In the genomic region with DNA sequence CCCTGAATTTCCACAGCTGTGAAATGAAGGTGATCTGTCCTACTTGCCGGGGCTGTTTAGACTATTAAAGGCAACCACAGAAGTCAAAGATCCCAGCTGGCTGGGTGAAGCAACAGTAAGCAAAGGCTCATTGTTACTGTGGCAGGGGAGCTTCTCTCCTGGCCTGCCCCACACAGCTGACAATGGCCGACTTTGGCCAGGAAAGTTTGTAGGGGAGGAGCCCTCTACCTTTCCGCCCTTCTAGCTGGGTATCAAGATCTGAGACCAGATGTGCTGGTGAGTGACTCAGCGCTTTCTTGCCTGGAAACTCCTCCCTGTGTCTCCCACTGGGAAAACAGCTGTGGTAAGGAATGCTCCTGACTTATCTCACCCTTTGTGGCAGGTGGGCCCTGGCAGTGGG, we compare ENCODE assay signal across 1 cellular context.
TF ChIP-seq lines count a peak whose summit lies in the region.

No MANE protein-coding gene starts in this region.

TF ChIP-seq in HepG2, 621 proteins besides CTCF, POLR2A, EP300 and RAD21 (continued from another document and continues in another):
- TF ChIP-seq, protein P1, sequence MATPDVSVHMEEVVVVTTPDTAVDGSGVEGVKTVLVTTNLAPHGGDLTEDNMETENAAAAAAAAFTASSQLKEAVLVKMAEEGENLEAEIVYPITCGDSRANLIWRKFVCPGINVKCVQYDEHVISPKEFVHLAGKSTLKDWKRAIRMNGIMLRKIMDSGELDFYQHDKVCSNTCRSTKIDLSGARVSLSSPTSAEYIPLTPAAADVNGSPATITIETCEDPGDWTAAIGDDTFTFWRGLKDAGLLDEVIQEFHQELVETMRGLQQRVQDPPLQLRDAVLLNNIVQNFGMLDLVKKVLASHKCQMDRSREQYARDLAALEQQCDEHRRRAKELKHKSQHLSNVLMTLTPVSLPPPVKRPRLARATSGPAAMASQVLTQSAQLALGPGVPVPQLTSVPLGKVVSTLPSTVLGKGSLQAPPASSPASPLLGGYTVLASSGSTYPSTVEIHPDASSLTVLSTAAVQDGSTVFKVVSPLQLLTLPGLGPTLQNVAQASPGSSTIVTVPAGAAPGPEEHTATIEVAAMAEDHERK (CRISPR knock-in tag; IDR thresholded peaks at IDR 0.05; ENCODE audit: low read depth) = no peak
- TF ChIP-seq ZNF12 (CRISPR knock-in tag; IDR thresholded peaks at IDR 0.05) (0 out of 2 replicates have a peak, but pooled peaks have one; percentile 28), BRF2 (CRISPR knock-in tag; IDR thresholded peaks at IDR 0.05) (no peak), ZNF34 (CRISPR knock-in tag; IDR thresholded peaks at IDR 0.05; ENCODE audit: borderline replicate concordance) (no peak), ZKSCAN8 (CRISPR knock-in tag; IDR thresholded peaks at IDR 0.05; ENCODE audit: borderline replicate concordance) (peak; percentile 61; the same call in 1 of the 2 replicates), MAFG (CRISPR knock-in tag; IDR thresholded peaks at IDR 0.05) (peak; percentile 78), ZNF564 (CRISPR knock-in tag; IDR thresholded peaks at IDR 0.05) (peak; percentile 17; the same call in 1 of the 2 replicates), SNAI1 (CRISPR knock-in tag; IDR thresholded peaks at IDR 0.05; ENCODE audit: borderline replicate concordance) (no peak), ZNF274 (CRISPR knock-in tag; IDR thresholded peaks at IDR 0.05) (no peak), ZMYM4 (CRISPR knock-in tag; IDR thresholded peaks at IDR 0.05) (peak; percentile 77), ZNF616 (CRISPR knock-in tag; IDR thresholded peaks at IDR 0.05; ENCODE audit: low read depth) (no peak), SP1 (IDR thresholded peaks at IDR 0.05) (no peak), SP1 (CRISPR knock-in tag; IDR thresholded peaks at IDR 0.05) (0 out of 2 replicates have a peak, but pooled peaks have one; percentile 38), TEAD2 (CRISPR knock-in tag; IDR thresholded peaks at IDR 0.05) (no peak), RCOR2 (CRISPR knock-in tag; IDR thresholded peaks at IDR 0.05) (peak; percentile 75), ZNF841 (CRISPR knock-in tag; IDR thresholded peaks at IDR 0.05; ENCODE audit: borderline replicate concordance) (no peak), KDM4B (CRISPR knock-in tag; IDR thresholded peaks at IDR 0.05) (no peak), POLR2AphosphoS5 (IDR thresholded peaks at IDR 0.05; ENCODE audit: low read depth, low read length) (no peak), ZNF468 (CRISPR knock-in tag; IDR thresholded peaks at IDR 0.05) (no peak), ZNF563 (CRISPR knock-in tag; IDR thresholded peaks at IDR 0.05) (no peak), TOE1 (CRISPR knock-in tag; IDR thresholded peaks at IDR 0.05) (no peak), MBD4 (IDR thresholded peaks at IDR 0.05; ENCODE audit: borderline replicate concordance, low read length) (no peak), ATF4 (CRISPR knock-in tag; IDR thresholded peaks at IDR 0.05) (peak in 1 of 2 experiments; percentile 57; a peak in 1 of 4 replicates), ZNF556 (CRISPR knock-in tag; IDR thresholded peaks at IDR 0.05; ENCODE audit: borderline replicate concordance) (no peak), FOXA3 (CRISPR knock-in tag; IDR thresholded peaks at IDR 0.05) (peak; percentile 70), ZNF615 (CRISPR knock-in tag; IDR thresholded peaks at IDR 0.05; ENCODE audit: borderline replicate concordance) (no peak), SMAD1 (CRISPR knock-in tag; IDR thresholded peaks at IDR 0.05; ENCODE audit: borderline replicate concordance, low read depth) (no peak), SATB2 (CRISPR knock-in tag; IDR thresholded peaks at IDR 0.05) (no peak), MED1 (CRISPR knock-in tag; IDR thresholded peaks at IDR 0.05) (peak; percentile 50), ZNF460 (CRISPR knock-in tag; IDR thresholded peaks at IDR 0.05; ENCODE audit: borderline replicate concordance) (no peak), ZNF142 (CRISPR knock-in tag; IDR thresholded peaks at IDR 0.05) (no peak), SMAD3 (CRISPR knock-in tag; IDR thresholded peaks at IDR 0.05) (no peak), ZSCAN29 (CRISPR knock-in tag; conservative IDR thresholded peaks at IDR 0.05) (peak; percentile 67; the same call in 1 of the 2 replicates)
- TF ChIP-seq, protein P2, sequence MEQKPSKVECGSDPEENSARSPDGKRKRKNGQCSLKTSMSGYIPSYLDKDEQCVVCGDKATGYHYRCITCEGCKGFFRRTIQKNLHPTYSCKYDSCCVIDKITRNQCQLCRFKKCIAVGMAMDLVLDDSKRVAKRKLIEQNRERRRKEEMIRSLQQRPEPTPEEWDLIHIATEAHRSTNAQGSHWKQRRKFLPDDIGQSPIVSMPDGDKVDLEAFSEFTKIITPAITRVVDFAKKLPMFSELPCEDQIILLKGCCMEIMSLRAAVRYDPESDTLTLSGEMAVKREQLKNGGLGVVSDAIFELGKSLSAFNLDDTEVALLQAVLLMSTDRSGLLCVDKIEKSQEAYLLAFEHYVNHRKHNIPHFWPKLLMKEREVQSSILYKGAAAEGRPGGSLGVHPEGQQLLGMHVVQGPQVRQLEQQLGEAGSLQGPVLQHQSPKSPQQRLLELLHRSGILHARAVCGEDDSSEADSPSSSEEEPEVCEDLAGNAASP (CRISPR knock-in tag; IDR thresholded peaks at IDR 0.05; ENCODE audit: borderline replicate concordance) = peak; percentile 51; the same call in 1 of the 2 replicates
- TF ChIP-seq, protein P3, sequence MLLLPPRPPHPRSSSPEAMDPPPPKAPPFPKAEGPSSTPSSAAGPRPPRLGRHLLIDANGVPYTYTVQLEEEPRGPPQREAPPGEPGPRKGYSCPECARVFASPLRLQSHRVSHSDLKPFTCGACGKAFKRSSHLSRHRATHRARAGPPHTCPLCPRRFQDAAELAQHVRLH (CRISPR knock-in tag; IDR thresholded peaks at IDR 0.05; ENCODE audit: borderline replicate concordance, low read depth) = peak; percentile 74; the same call in 1 of the 2 replicates
- TF ChIP-seq, protein P4, sequence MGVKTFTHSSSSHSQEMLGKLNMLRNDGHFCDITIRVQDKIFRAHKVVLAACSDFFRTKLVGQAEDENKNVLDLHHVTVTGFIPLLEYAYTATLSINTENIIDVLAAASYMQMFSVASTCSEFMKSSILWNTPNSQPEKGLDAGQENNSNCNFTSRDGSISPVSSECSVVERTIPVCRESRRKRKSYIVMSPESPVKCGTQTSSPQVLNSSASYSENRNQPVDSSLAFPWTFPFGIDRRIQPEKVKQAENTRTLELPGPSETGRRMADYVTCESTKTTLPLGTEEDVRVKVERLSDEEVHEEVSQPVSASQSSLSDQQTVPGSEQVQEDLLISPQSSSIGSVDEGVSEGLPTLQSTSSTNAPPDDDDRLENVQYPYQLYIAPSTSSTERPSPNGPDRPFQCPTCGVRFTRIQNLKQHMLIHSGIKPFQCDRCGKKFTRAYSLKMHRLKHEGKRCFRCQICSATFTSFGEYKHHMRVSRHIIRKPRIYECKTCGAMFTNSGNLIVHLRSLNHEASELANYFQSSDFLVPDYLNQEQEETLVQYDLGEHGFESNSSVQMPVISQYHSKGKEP (CRISPR knock-in tag; IDR thresholded peaks at IDR 0.05) = no peak
- TF ChIP-seq, protein P5, sequence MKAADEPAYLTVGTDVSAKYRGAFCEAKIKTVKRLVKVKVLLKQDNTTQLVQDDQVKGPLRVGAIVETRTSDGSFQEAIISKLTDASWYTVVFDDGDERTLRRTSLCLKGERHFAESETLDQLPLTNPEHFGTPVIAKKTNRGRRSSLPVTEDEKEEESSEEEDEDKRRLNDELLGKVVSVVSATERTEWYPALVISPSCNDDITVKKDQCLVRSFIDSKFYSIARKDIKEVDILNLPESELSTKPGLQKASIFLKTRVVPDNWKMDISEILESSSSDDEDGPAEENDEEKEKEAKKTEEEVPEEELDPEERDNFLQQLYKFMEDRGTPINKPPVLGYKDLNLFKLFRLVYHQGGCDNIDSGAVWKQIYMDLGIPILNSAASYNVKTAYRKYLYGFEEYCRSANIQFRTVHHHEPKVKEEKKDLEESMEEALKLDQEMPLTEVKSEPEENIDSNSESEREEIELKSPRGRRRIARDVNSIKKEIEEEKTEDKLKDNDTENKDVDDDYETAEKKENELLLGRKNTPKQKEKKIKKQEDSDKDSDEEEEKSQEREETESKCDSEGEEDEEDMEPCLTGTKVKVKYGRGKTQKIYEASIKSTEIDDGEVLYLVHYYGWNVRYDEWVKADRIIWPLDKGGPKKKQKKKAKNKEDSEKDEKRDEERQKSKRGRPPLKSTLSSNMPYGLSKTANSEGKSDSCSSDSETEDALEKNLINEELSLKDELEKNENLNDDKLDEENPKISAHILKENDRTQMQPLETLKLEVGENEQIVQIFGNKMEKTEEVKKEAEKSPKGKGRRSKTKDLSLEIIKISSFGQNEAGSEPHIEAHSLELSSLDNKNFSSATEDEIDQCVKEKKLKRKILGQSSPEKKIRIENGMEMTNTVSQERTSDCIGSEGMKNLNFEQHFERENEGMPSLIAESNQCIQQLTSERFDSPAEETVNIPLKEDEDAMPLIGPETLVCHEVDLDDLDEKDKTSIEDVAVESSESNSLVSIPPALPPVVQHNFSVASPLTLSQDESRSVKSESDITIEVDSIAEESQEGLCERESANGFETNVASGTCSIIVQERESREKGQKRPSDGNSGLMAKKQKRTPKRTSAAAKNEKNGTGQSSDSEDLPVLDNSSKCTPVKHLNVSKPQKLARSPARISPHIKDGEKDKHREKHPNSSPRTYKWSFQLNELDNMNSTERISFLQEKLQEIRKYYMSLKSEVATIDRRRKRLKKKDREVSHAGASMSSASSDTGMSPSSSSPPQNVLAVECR (CRISPR knock-in tag; IDR thresholded peaks at IDR 0.05; ENCODE audit: borderline replicate concordance) = peak; percentile 71; the same call in 1 of the 2 replicates
- TF ChIP-seq, protein P6, sequence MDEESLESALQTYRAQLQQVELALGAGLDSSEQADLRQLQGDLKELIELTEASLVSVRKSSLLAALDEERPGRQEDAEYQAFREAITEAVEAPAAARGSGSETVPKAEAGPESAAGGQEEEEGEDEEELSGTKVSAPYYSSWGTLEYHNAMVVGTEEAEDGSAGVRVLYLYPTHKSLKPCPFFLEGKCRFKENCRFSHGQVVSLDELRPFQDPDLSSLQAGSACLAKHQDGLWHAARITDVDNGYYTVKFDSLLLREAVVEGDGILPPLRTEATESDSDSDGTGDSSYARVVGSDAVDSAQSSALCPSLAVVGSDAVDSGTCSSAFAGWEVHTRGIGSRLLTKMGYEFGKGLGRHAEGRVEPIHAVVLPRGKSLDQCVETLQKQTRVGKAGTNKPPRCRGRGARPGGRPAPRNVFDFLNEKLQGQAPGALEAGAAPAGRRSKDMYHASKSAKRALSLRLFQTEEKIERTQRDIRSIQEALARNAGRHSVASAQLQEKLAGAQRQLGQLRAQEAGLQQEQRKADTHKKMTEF (CRISPR knock-in tag; IDR thresholded peaks at IDR 0.05) = peak; percentile 85
- TF ChIP-seq, protein P7, sequence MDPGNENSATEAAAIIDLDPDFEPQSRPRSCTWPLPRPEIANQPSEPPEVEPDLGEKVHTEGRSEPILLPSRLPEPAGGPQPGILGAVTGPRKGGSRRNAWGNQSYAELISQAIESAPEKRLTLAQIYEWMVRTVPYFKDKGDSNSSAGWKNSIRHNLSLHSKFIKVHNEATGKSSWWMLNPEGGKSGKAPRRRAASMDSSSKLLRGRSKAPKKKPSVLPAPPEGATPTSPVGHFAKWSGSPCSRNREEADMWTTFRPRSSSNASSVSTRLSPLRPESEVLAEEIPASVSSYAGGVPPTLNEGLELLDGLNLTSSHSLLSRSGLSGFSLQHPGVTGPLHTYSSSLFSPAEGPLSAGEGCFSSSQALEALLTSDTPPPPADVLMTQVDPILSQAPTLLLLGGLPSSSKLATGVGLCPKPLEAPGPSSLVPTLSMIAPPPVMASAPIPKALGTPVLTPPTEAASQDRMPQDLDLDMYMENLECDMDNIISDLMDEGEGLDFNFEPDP (CRISPR knock-in tag; conservative IDR thresholded peaks at IDR 0.05) = no peak
